9 cellular contexts compared by ENCODE assay signal in the genomic region with DNA sequence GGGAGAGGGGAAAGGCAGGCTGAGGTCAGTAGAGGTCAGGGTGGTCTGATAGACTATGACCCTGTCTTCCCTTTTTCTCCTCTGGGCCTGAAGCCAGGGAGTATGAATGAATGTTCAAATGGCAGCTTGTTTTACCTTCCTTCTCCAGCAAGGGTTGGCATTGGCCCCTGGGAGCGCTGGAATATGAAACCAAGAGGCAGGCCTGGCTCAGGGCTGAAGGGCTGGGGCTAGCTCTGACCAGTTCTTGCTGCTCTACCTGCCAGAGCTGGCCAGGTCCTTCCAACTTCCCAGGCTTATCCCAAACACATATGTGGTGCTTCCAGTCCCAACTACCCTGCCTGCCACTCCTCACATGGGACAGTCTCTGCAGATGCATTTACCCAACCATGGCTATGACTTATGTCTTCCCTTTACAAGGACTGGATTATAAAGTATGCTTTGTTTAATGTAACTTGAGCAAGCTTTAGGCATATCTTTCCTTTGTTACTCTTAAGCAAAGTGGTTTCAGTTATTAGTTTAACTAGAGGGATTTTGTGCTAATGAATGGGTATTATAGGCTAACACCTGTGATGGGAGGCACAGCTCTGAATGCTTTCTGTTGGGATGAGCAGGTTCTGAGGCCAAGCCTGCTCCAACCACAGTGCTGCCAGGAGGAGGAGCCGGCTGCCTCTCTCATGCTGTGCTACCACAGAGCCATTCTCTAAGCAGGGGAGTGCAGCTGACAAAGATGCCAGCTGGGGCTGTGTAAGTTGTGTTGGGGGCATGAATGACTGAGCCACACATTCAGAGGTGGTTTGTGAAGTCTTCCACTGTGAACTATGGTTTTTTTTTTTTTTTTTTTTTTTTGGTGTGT. TPM values are rescaled to one million over a fixed set of nuclear protein-coding genes. Genes with fewer than 3 reads are reported as not detected.
DNase-seq lines count a peak whose midpoint lies in the region; ATAC-seq and TF ChIP-seq lines count a peak whose summit lies in the region.
"Had no signal": no experiment of that assay in that cellular context is flagged by ENCODE, and none has a peak within 500 bp of the region (broad histone marks: within the 10 kb centered on the region; RNA-seq: fewer than 3 reads in every experiment).

No MANE protein-coding gene starts in this region.

- peak in 2 of 7 experiments; percentile 13 to 23 for TF ChIP-seq CTCF in body of pancreas (IDR thresholded peaks at IDR 0.05)
- no peak for TF ChIP-seq CTCF in colonic mucosa (IDR thresholded peaks at IDR 0.05)
- no peak for TF ChIP-seq CTCF in tibial artery (IDR thresholded peaks at IDR 0.05)

- intact Hi-C loops in body of pancreas (cut with DNase I) (loop anchor here (5.0 kb wide), 1 partner anchor 69 kb away; no protein-coding TSS in a partner anchor), colonic mucosa (cut with DNase I) (loop anchor here (5.0 kb wide), 1 partner anchor 69 kb away; no protein-coding TSS in a partner anchor), tibial artery (cut with DNase I; ENCODE audit: low total_unique reads) (loop anchor here (5.0 kb wide), 1 partner anchor 64 kb away; no protein-coding TSS in a partner anchor)

- DNase-seq in ELF-1 (ENCODE audit: low read depth, low spot score) = peak; percentile 38
- DNase-seq in body of pancreas = peak in 3 of 4 donors; percentile 18 to 53 (median 51)
- DNase-seq in myocyte (ENCODE audit: low read depth) = peak; percentile 87
- no peak for DNase-seq in T-helper 9 cell
- no peak for DNase-seq in MV-4-11 (lab: John Stamatoyannopoulos, UW)
- no peak for DNase-seq in colonic mucosa
- no peak for DNase-seq in tibial artery
- DNase-seq: T-cell had no signal

- TF ChIP-seq POLR2A in body of pancreas (IDR thresholded peaks at IDR 0.05) = no peak

- WGBS in body of pancreas, 2 donors = 54 to 56% methylated on average over 2 of the region's 2 CpGs

- H3K4me3 ChIP-seq in body of pancreas = no peak overlapping the region
- H3K4me3 ChIP-seq in colonic mucosa = no peak overlapping the region
- H3K4me3 ChIP-seq in tibial artery = no peak overlapping the region

- H3K27me3 ChIP-seq in body of pancreas (no peaks in the 10 kb centered on the region), colonic mucosa (no peaks in the 10 kb centered on the region), tibial artery (no peaks in the 10 kb centered on the region)

- no peaks in the 10 kb centered on the region for H3K9me3 ChIP-seq in KOPT-K1 (ENCODE audit: insufficient read depth, low read length, poor library complexity, severe bottlenecking)
- no peaks in the 10 kb centered on the region for H3K9me3 ChIP-seq in body of pancreas
- H3K9me3 ChIP-seq in colonic mucosa = no peaks in the 10 kb centered on the region
- no peaks in the 10 kb centered on the region for H3K9me3 ChIP-seq in tibial artery

- H3K4me1 ChIP-seq in body of pancreas (no peaks in the 10 kb centered on the region), colonic mucosa (no peaks in the 10 kb centered on the region), tibial artery (peaks cover 0 to 5% (median 0%) of the 10 kb centered on the region in 4 donors)

- peak; percentile 43 for ATAC-seq in body of pancreas

- H3K9ac ChIP-seq in colonic mucosa (ENCODE audit: low read depth in 2 of 2, low read length in 2 of 2) = no peak overlapping the region

- H3K36me3 ChIP-seq in KOPT-K1 (ENCODE audit: insufficient read depth, low read length) (peaks cover 13% of the 10 kb centered on the region), body of pancreas (replicated peaks in 1 of 2; ENCODE audit: insufficient read depth in 1 of 2, low read depth in 2 of 2) (peaks cover 0 to 2% of the 10 kb centered on the region in 2 donors), colonic mucosa (no peaks in the 10 kb centered on the region), tibial artery (peaks cover 0 to 13% (median 7%) of the 10 kb centered on the region in 3 donors)

- H3K27ac ChIP-seq in KOPT-K1 (ENCODE audit: low read depth, low read length, poor library complexity, severe bottlenecking) (peak overlapping the region; percentile 57), body of pancreas (no peak overlapping the region), colonic mucosa (no peak overlapping the region), tibial artery (no peak overlapping the region)

RNA-seq across cellular contexts. Expression of a gene that starts 6.1 kb away (rescaled TPM):
- total RNA-seq in body of pancreas (1 to 10 TPM in 1 of 2 donors, under 1 TPM in 1; 0.99 to 1.6 TPM), myocyte (not detected in 2 replicates), colonic mucosa (10 to 100 TPM in 1 of 2 donors, 1 to 10 TPM in 1; 7.1 to 22.9 TPM)
- polyA plus RNA-seq in myocyte (2012) = 2.5 TPM

RNA-seq across cellular contexts. Expression of a gene that starts 16.0 kb away (rescaled TPM):
- 1 to 10 TPM; 5.9 to 8.8 TPM for total RNA-seq in body of pancreas
- total RNA-seq in myocyte = 7.1 and 7.4 TPM in 2 replicates
- 9.1 TPM for polyA plus RNA-seq in myocyte (2012)
- 1 to 10 TPM; 4.0 to 5.2 TPM for total RNA-seq in colonic mucosa

RNA-seq across cellular contexts. Expression of a gene that starts 23.7 kb away (rescaled TPM):
- total RNA-seq in body of pancreas (10 to 100 TPM; 27.5 to 27.7 TPM), myocyte (22.0 and 25.3 TPM in 2 replicates), colonic mucosa (10 to 100 TPM; 57.6 to 84.2 TPM)
- polyA plus RNA-seq in myocyte (2012) = 61.0 TPM

RNA-seq across cellular contexts. Expression of a gene that starts 59.7 kb away (rescaled TPM):
- total RNA-seq in body of pancreas (1 to 10 TPM; 7.3 to 9.6 TPM), myocyte (0.11 and 0.36 TPM in 2 replicates), colonic mucosa (10 to 100 TPM; 12.4 to 30.7 TPM)
- polyA plus RNA-seq in myocyte (2012) = 0.03 TPM
- total RNA-seq: T-cell had no signal

Comparison
In these comparisons a context has a peak if more than half of its experiments do, and no peak if none do; other contexts are left out.
1. DNase-seq: peak in ELF-1 (single experiment), body of pancreas (3 of 4) and myocyte (single experiment); none in T-helper 9 cell (single experiment), MV-4-11 (single experiment), colonic mucosa (single experiment) and tibial artery (0 of 2).